9 cellular contexts compared by ENCODE assay signal in the genomic region with DNA sequence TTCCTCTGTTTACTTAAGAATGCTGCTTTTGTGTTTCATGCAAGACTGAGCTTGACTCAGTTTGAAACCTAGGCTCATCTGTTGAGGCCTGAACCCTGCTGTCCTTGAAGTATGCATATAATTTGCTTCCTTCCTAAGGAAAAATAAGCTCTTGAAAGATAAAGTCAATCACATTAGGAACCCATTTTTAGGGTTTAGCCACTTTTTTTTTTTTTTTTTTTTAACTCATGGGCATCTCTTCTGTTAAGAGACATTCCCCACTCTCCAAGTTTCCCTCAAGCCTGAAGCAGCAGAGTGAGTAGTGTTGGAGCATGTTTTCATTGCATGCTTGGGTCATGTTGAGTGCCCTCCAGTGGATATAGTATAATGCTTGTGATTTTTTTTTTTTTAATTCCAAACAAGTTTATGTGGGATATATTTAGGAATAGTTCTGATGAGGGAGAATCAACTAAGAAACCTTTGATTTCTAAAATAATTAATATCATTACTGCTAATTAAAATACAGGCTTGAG. TPM values are rescaled to one million over a fixed set of nuclear protein-coding genes. Genes with fewer than 3 reads are reported as not detected.
DNase-seq lines count a peak whose midpoint lies in the region; ATAC-seq and TF ChIP-seq lines count a peak whose summit lies in the region.
"Had no signal": no experiment of that assay in that cellular context is flagged by ENCODE, and none has a peak within 500 bp of the region (broad histone marks: within the 10 kb centered on the region; RNA-seq: fewer than 3 reads in every experiment).

No MANE protein-coding gene starts in this region.

- no peaks in the 10 kb centered on the region for H3K27me3 Mint-ChIP-seq in central memory CD8-positive, alpha-beta T cell

- H4K5ac ChIP-seq in mesendoderm (ENCODE audit: low read length): no peak overlapping the region

- peak; percentile 12 for TF ChIP-seq CTCF in GM12865 (IDR thresholded peaks at IDR 0.05; ENCODE audit: insufficient read depth, low read depth, low read length, missing control alignments)

- ATAC-seq in central memory CD8-positive, alpha-beta T cell (replicated peaks; ENCODE audit: extremely low read depth, poor library complexity, severe bottlenecking): no peak
- ATAC-seq in GM18861 (IDR thresholded peaks at IDR 0.05; ENCODE audit: unreplicated experiment) (no peak), aorta (ENCODE audit: low FRiP score) (no peak)

- H3K36me3 ChIP-seq in mesendoderm (ENCODE audit: control insufficient read depth, insufficient read depth, low read length) (no peaks in the 10 kb centered on the region), aorta (ENCODE audit: control insufficient read depth in 1 of 2, insufficient read depth in 2 of 2, low read length in 1 of 2) (no peaks in the 10 kb centered on the region)

- H3K9me3 ChIP-seq in aorta (ENCODE audit: control insufficient read depth, low read length): no peaks in the 10 kb centered on the region

- H3K4me3 ChIP-seq in GM12865 (ENCODE audit: low read depth, low read length) (peak overlapping the region; percentile 99), mesendoderm (ENCODE audit: low read length) (no peak overlapping the region), aorta (ENCODE audit: low read length in 2 of 2) (peak overlapping the region in 1 of 2 donors; percentile 20)
- H3K4me3 ChIP-seq: SK-N-MC had no signal

- H3K79me1 ChIP-seq in mesendoderm (ENCODE audit: low read length): no peaks in the 10 kb centered on the region

- H2BK5ac ChIP-seq in mesendoderm (ENCODE audit: low read length): no peak overlapping the region

- no peak overlapping the region for H3K18ac ChIP-seq in mesendoderm (ENCODE audit: low read length)

- peak overlapping the region; percentile 88 for H3K4me3 Mint-ChIP-seq in central memory CD8-positive, alpha-beta T cell

- H3K79me2 ChIP-seq in mesendoderm (ENCODE audit: control insufficient read depth, insufficient read depth, low read length): peaks cover 73% of the 10 kb centered on the region

- H3K4me1 ChIP-seq in mesendoderm (ENCODE audit: control insufficient read depth, low read depth, low read length) (peaks cover 6% of the 10 kb centered on the region), aorta (ENCODE audit: control insufficient read depth in 1 of 2, insufficient read depth in 2 of 2, low read length in 2 of 2) (peaks cover 1 to 16% of the 10 kb centered on the region in 2 donors)

- H3K4me2 ChIP-seq in mesendoderm (ENCODE audit: low read length): no peak overlapping the region

- H3K56ac ChIP-seq in mesendoderm (ENCODE audit: low read length): no peak overlapping the region

- H3K23ac ChIP-seq in mesendoderm (ENCODE audit: low read length): no peak overlapping the region

- intact Hi-C loops in aorta (cut with DNase I): loop anchor here (2.0 to 10.0 kb wide), 3 partner anchors 508 to 621 kb away; no protein-coding TSS in a partner anchor

- H3K27me3 ChIP-seq in mesendoderm (ENCODE audit: insufficient read depth, low read length, poor library complexity): no peaks in the 10 kb centered on the region
- no peaks in the 10 kb centered on the region for H3K27me3 ChIP-seq in aorta (ENCODE audit: control insufficient read depth in 1 of 2, insufficient read depth in 2 of 2, low read length in 1 of 2)

- no peak overlapping the region for H4K8ac ChIP-seq in mesendoderm (ENCODE audit: low read depth, low read length)

- H3K4me1 Mint-ChIP-seq in central memory CD8-positive, alpha-beta T cell: peaks cover 67% of the 10 kb centered on the region

- DNase-seq in AML-193 (lab: John Stamatoyannopoulos, UW) (peak; percentile 38 to 51), GM12865 (ENCODE audit: low read depth) (peak; percentile 58), NCI-H345 (lab: John Stamatoyannopoulos, UW) (peak; percentile 41), mesendoderm (peak; percentile 84), NCI-H524 treated with DMSO at 0.1 percent for 48 hours (lab: John Stamatoyannopoulos, UW) (no peak), aorta (no peak)
- no peak for DNase-seq in central memory CD8-positive, alpha-beta T cell (ENCODE audit: low spot score in 2 of 2)

- no peak overlapping the region for H2BK120ac ChIP-seq in mesendoderm (ENCODE audit: low read depth, low read length)

- H3K9ac ChIP-seq in mesendoderm (ENCODE audit: low read length): no peak overlapping the region

- H2AK5ac ChIP-seq in mesendoderm (ENCODE audit: low read length): no peak overlapping the region

- peaks cover 22% of the 10 kb centered on the region for H3K36me3 Mint-ChIP-seq in central memory CD8-positive, alpha-beta T cell (ENCODE audit: insufficient read depth)

- H3K27ac Mint-ChIP-seq in central memory CD8-positive, alpha-beta T cell (ENCODE audit: low read depth): no peak overlapping the region

- no peak overlapping the region for H3K27ac ChIP-seq in mesendoderm (ENCODE audit: low read depth, low read length)
- no peak overlapping the region for H3K27ac ChIP-seq in aorta (ENCODE audit: low read depth in 1 of 2, low read length in 2 of 2)
- H3K27ac ChIP-seq: SK-N-MC had no signal

- H3K4ac ChIP-seq in mesendoderm (ENCODE audit: low read depth, low read length): no peak overlapping the region

- no peak overlapping the region for H2BK15ac ChIP-seq in mesendoderm (replicated peaks; ENCODE audit: low read depth)

- H3K9me3 Mint-ChIP-seq in central memory CD8-positive, alpha-beta T cell: no peaks in the 10 kb centered on the region

RNA-seq across cellular contexts. Expression of gene CTNNB1, which starts 3.6 kb away (rescaled TPM):
- 390 TPM for polyA plus RNA-seq in mesendoderm (2013, experiment 1 of 2)
- 383 TPM for polyA plus RNA-seq in mesendoderm (2013, experiment 2 of 2)
- total RNA-seq in aorta: 100 to 1,000 TPM; 306 to 336 TPM
- polyA plus RNA-seq in aorta: 100 to 1,000 TPM; 102 to 165 TPM

Comparison
In these comparisons a context has a peak if more than half of its experiments do, and no peak if none do; other contexts are left out.
1. DNase-seq: peak in AML-193 (2 of 2), GM12865 (single experiment), NCI-H345 (single experiment) and mesendoderm (single experiment); none in central memory CD8-positive, alpha-beta T cell (0 of 2), NCI-H524 treated with DMSO at 0.1 percent for 48 hours (single experiment) and aorta (0 of 2).